Comparison of ENCODE assay signal across 12 cellular contexts in genomic region chr1:97461782-97462181, GRCh38.
A peak's percentile ranks its signal among the peaks of the same experiment; 100 is the strongest.
DNase-seq lines count a peak whose midpoint lies in the region; ATAC-seq, FAIRE-seq and TF ChIP-seq lines count a peak whose summit lies in the region.
"Had no signal": no experiment of that assay in that cellular context is flagged by ENCODE, and none has a peak within 500 bp of the region (broad histone marks: within the 10 kb centered on the region; RNA-seq: fewer than 3 reads in every experiment).

No MANE protein-coding gene starts in this region.

- no peak overlapping the region for H3K4me3 ChIP-seq in tibial nerve
- H3K4me3 ChIP-seq: suprapubic skin had no signal

- peak in 1 of 2 donors; percentile 16 for TF ChIP-seq EP300 in tibial nerve (IDR thresholded peaks at IDR 0.05)

- H3K4me1 ChIP-seq in tibial nerve, result peaks cover 0 to 15% (median 0%) of the 10 kb centered on the region in 4 donors
- H3K4me1 ChIP-seq: suprapubic skin had no signal

- FAIRE-seq in endometrium (lab: Jason Lieb, UNC), result peak; percentile 77
- FAIRE-seq: keratinocyte had no signal

- no peak for DNase-seq in NCI-H446 treated with DMSO at 0.1 percent for 48 hours (lab: John Stamatoyannopoulos, UW)
- no peak for DNase-seq in AG08396 (ENCODE audit: low spot score)
- DNase-seq in cerebellar cortex (ENCODE audit: low spot score), result no peak
- DNase-seq in tibial nerve (ENCODE audit: low spot score in 2 of 2), result no peak
- DNase-seq: activated T-cell treated with anti-CD3 and anti-CD28 coated beads, Interleukin-2, amount 50 U/mL, for 1 hour; effector memory CD4-positive, alpha-beta T cell had no signal

- TF ChIP-seq CTCF in tibial nerve (IDR thresholded peaks at IDR 0.05), result no peak

- H3K27me3 ChIP-seq in tibial nerve, result no peaks in the 10 kb centered on the region
- H3K27me3 ChIP-seq: suprapubic skin had no signal

- peak overlapping the region in 2 of 4 donors; percentile 39 to 51 for H3K27ac ChIP-seq in tibial nerve
- H3K27ac ChIP-seq: suprapubic skin had no signal

- no peaks in the 10 kb centered on the region for H3K9me3 ChIP-seq in tibial nerve
- H3K9me3 ChIP-seq: suprapubic skin had no signal

- TF ChIP-seq POLR2A in tibial nerve (IDR thresholded peaks at IDR 0.05), result no peak

- peaks cover 0 to 23% (median 0%) of the 10 kb centered on the region in 3 donors for H3K36me3 ChIP-seq in tibial nerve

- ATAC-seq in GM18511 (IDR thresholded peaks at IDR 0.05; ENCODE audit: unreplicated experiment), result peak; percentile 96
- peak; percentile 97 for ATAC-seq in GM21447 (IDR thresholded peaks at IDR 0.05; ENCODE audit: unreplicated experiment)
- peak; percentile 93 for ATAC-seq in HG03196 (IDR thresholded peaks at IDR 0.05; ENCODE audit: unreplicated experiment)
